9 cellular contexts compared by ENCODE assay signal in genomic region chr16:81266680-81267095, GRCh38. TPM values are rescaled to one million over a fixed set of nuclear protein-coding genes. Genes with fewer than 3 reads are reported as not detected.
DNase-seq lines count a peak whose midpoint lies in the region; ATAC-seq, FAIRE-seq and TF ChIP-seq lines count a peak whose summit lies in the region.
"Had no signal": no experiment of that assay in that cellular context is flagged by ENCODE, and none has a peak within 500 bp of the region (broad histone marks: within the 10 kb centered on the region; RNA-seq: fewer than 3 reads in every experiment).

No MANE protein-coding gene starts in this region.

- H3K79me2 ChIP-seq in DND-41 (ENCODE audit: insufficient read depth, low read length) (no peaks in the 10 kb centered on the region), HepG2 (ENCODE audit: insufficient read depth, low read length) (no peaks in the 10 kb centered on the region)

- H2AFZ ChIP-seq in DND-41 (ENCODE audit: low read depth, low read length) (no peak overlapping the region), HepG2 (ENCODE audit: low read length) (no peak overlapping the region)

- TF ChIP-seq EP300 in HepG2 (IDR thresholded peaks at IDR 0.05; ENCODE audit: low read depth in 2 of 2, low read length in 2 of 2) (no peak), HepG2 (CRISPR knock-in tag; IDR thresholded peaks at IDR 0.05; ENCODE audit: borderline replicate concordance) (no peak)

- H3K27ac Mint-ChIP-seq in T-helper 2 cell treated with Interferon-gamma antibody and Interleukin-4, amounts not matched to agents 5 μg/mL and 100 μg/mL, for 36 hours, result no peak overlapping the region

- H3K4me1 Mint-ChIP-seq in T-helper 2 cell treated with Interferon-gamma antibody and Interleukin-4, amounts not matched to agents 5 μg/mL and 100 μg/mL, for 36 hours (ENCODE audit: low read depth), result peaks cover 4% of the 10 kb centered on the region

- H3K36me3 ChIP-seq in DND-41 (ENCODE audit: insufficient read depth, low read length), result no peaks in the 10 kb centered on the region
- H3K36me3 ChIP-seq in HepG2 (replicated peaks in 1 of 2; ENCODE audit: control insufficient read depth in 1 of 2, insufficient read depth in 2 of 2, low read length in 2 of 2), result no peaks in the 10 kb centered on the region

- in situ Hi-C loops in HepG2 (cut with HindIII; ENCODE audit: extremely low pct_ligation_motif_present, low pct_unique_long_range_greater_than_20kb), result no loop called here

- H3K4me2 ChIP-seq in DND-41 (ENCODE audit: insufficient read depth, low read length), result no peak overlapping the region
- no peak overlapping the region for H3K4me2 ChIP-seq in HepG2 (ENCODE audit: low read depth, low read length)

- H3K4me1 ChIP-seq in DND-41 (ENCODE audit: insufficient read depth, low read length) (no peaks in the 10 kb centered on the region; the same call in 1 of the 2 replicates), HepG2 (ENCODE audit: insufficient read depth, low read length) (no peaks in the 10 kb centered on the region)

- H3K9ac ChIP-seq in DND-41 (ENCODE audit: low read depth, low read length) (no peak overlapping the region), HepG2 (ENCODE audit: insufficient read depth, low read depth, low read length) (no peak overlapping the region)

- H3K9me3 Mint-ChIP-seq in T-helper 2 cell treated with Interferon-gamma antibody and Interleukin-4, amounts not matched to agents 5 μg/mL and 100 μg/mL, for 36 hours, result no peaks in the 10 kb centered on the region

- H3K9me3 ChIP-seq in DND-41 (ENCODE audit: insufficient read depth, low read length, severe bottlenecking), result no peaks in the 10 kb centered on the region
- no peaks in the 10 kb centered on the region for H3K9me3 ChIP-seq in HepG2 (ENCODE audit: low read length)

- 6% methylated on average over 7 of the region's 7 CpGs for WGBS in HepG2 (ENCODE audit: low lambda C conversion rate)

- H4K20me1 ChIP-seq in DND-41 (ENCODE audit: insufficient read depth, low read length), result no peaks in the 10 kb centered on the region
- H4K20me1 ChIP-seq in HepG2 (ENCODE audit: insufficient read depth, low read length), result no peaks in the 10 kb centered on the region

- POLR2A ChIA-PET in HepG2 (lab: Yijun Ruan, JAX), result no interaction called here

- CTCF ChIA-PET in HepG2 (lab: Yijun Ruan, JAX; ENCODE audit: low intra/inter-chr PET ratio, low total read pairs), result no interaction called here

- DNase-seq in DND-41, result peak; percentile 36
- peak; percentile 48 for DNase-seq in T-helper 2 cell treated with Interferon-gamma antibody and Interleukin-4, amounts not matched to agents 5 μg/mL and 100 μg/mL, for 36 hours (ENCODE audit: low spot score)
- no peak for DNase-seq in HepG2 (ENCODE audit: low spot score)
- DNase-seq in stimulated activated naive CD4-positive, alpha-beta T cell (lab: John Stamatoyannopoulos, UW), result no peak
- DNase-seq: SIG-M5 had no signal

- H3K27me3 Mint-ChIP-seq in T-helper 2 cell treated with Interferon-gamma antibody and Interleukin-4, amounts not matched to agents 5 μg/mL and 100 μg/mL, for 36 hours (ENCODE audit: low read depth), result no peaks in the 10 kb centered on the region

- TF ChIP-seq POLR2A in HepG2 (IDR thresholded peaks at IDR 0.05; ENCODE audit: insufficient read depth in 1 of 2, low read depth in 2 of 2, low read length in 2 of 2), result no peak

- no peaks in the 10 kb centered on the region for H3K36me3 Mint-ChIP-seq in T-helper 2 cell treated with Interferon-gamma antibody and Interleukin-4, amounts not matched to agents 5 μg/mL and 100 μg/mL, for 36 hours (ENCODE audit: low read depth)

- TF ChIP-seq CTCF in DND-41 (IDR thresholded peaks at IDR 0.05; ENCODE audit: borderline replicate concordance, extremely low read depth, low read length, poor library complexity, severe bottlenecking), result no peak
- no peak for TF ChIP-seq CTCF in HepG2 (CRISPR knock-in tag; IDR thresholded peaks at IDR 0.05)

- ATAC-seq in DND-41 (ENCODE audit: insufficient read depth, low read depth) (peak; percentile 78), HG03457 (IDR thresholded peaks at IDR 0.05; ENCODE audit: unreplicated experiment) (peak; percentile 46), HepG2 (peak; percentile 31; the same call in 1 of the 3 replicates), GM19035 (IDR thresholded peaks at IDR 0.05; ENCODE audit: unreplicated experiment) (no peak), HG03442 (IDR thresholded peaks at IDR 0.05; ENCODE audit: unreplicated experiment) (no peak), HG03439 (IDR thresholded peaks at IDR 0.05; ENCODE audit: unreplicated experiment) (no peak)

- no peak overlapping the region for H3K27ac ChIP-seq in DND-41 (ENCODE audit: low read length)
- no peak overlapping the region for H3K27ac ChIP-seq in HepG2 (ENCODE audit: extremely low read length, insufficient read depth, low read length)

- intact Hi-C loops in HepG2 (cut with micrococcal nuclease; ENCODE audit: unreplicated experiment), result no loop called here

- H3K4me3 ChIP-seq in DND-41 (ENCODE audit: low read depth in 1 of 2, low read length in 2 of 2) (no peak overlapping the region), HepG2 (replicated peaks in 1 of 3; ENCODE audit: insufficient read depth in 1 of 3, low read depth in 2 of 3, low read length in 3 of 3) (no peak overlapping the region)

- H3K4me3 Mint-ChIP-seq in T-helper 2 cell treated with Interferon-gamma antibody and Interleukin-4, amounts not matched to agents 5 μg/mL and 100 μg/mL, for 36 hours, result peak overlapping the region; percentile 24

- H3K27me3 ChIP-seq in DND-41 (ENCODE audit: insufficient read depth, low read length, poor library complexity), result no peaks in the 10 kb centered on the region
- H3K27me3 ChIP-seq in HepG2 (ENCODE audit: control insufficient read depth in 1 of 2, insufficient read depth in 2 of 2, low read length in 2 of 2), result peaks cover 0 to 7% of the 10 kb centered on the region in 2 experiments; a peak in 1 of 5 replicates

- no peak for TF ChIP-seq RAD21 in HepG2 (CRISPR knock-in tag; IDR thresholded peaks at IDR 0.05)

- no peak for FAIRE-seq in HepG2 (lab: Jason Lieb, UNC)

- BruUV-seq in HepG2 (replicated peaks; lab: Mats Ljungman, UMichigan), result no TSS peak

TF ChIP-seq in HepG2, 621 proteins besides CTCF, POLR2A, EP300 and RAD21 (continues in another document):
- no peak for TF ChIP-seq JUNB (CRISPR knock-in tag; IDR thresholded peaks at IDR 0.05; ENCODE audit: borderline replicate concordance)
- no peak for TF ChIP-seq ZNF333 (CRISPR knock-in tag; IDR thresholded peaks at IDR 0.05; ENCODE audit: borderline replicate concordance)

RNA-seq across cellular contexts. Expression of gene BCO1, which starts 28.2 kb away (rescaled TPM):
- total RNA-seq in HepG2 (2016; rRNA removed; fragmentation: Illumina TruSeq; extraction: Trizol), result 0.11 TPM in 1 of 2 replicates, not detected in the other
- total RNA-seq in HepG2 (2016; cell fraction: cytosol; rRNA removed; fragmentation: Illumina TruSeq; extraction: Trizol; ENCODE audit: low read depth), result not detected in 2 replicates
- 0.09 and 0.21 TPM in 2 replicates for total RNA-seq in HepG2 (2016; cell fraction: insoluble cytoplasmic fraction; rRNA removed; fragmentation: Illumina TruSeq; extraction: Trizol)
- total RNA-seq in HepG2 (2016; cell fraction: membrane; rRNA removed; fragmentation: Illumina TruSeq; extraction: Trizol), result not detected in 2 replicates
- total RNA-seq in HepG2 (2016; cell fraction: nucleus; rRNA removed; fragmentation: Illumina TruSeq; extraction: Trizol), result not detected in 2 replicates
- not detected in 2 replicates for polyA plus RNA-seq in HepG2 (2011; rRNA removed)
- polyA plus RNA-seq in HepG2 (2011; cell fraction: cytosol; rRNA removed), result 0.08 TPM in 1 of 2 replicates, not detected in the other
- polyA plus RNA-seq in HepG2 (2011; cell fraction: nucleus; rRNA removed), result not detected in 2 replicates
- polyA plus RNA-seq in HepG2 (2012), result 0.17 TPM in 1 of 2 replicates, not detected in the other
- polyA plus RNA-seq in HepG2 (2016; cell fraction: cytosol; fragmentation: Illumina TruSeq; extraction: Trizol; ENCODE audit: low read depth), result 0.07 and 0.12 TPM in 2 replicates
- 0.20 TPM in 1 of 2 replicates, not detected in the other for polyA plus RNA-seq in HepG2 (2016; cell fraction: insoluble cytoplasmic fraction; fragmentation: Illumina TruSeq; extraction: Trizol; ENCODE audit: low read depth)
- polyA plus RNA-seq in HepG2 (2016; cell fraction: membrane; fragmentation: Illumina TruSeq; extraction: Trizol; ENCODE audit: low read depth), result 0.17 TPM in 1 of 2 replicates, not detected in the other
- not detected in 2 replicates for polyA plus RNA-seq in HepG2 (2016; cell fraction: nucleus; fragmentation: Illumina TruSeq; extraction: Trizol; ENCODE audit: insufficient read depth, low read depth)
- polyA minus RNA-seq in HepG2 (2011; rRNA and poly(A)+ RNA removed; ENCODE audit: low replicate concordance), result not detected in 2 replicates
- not detected in 2 replicates for polyA minus RNA-seq in HepG2 (2011; cell fraction: cytosol; rRNA and poly(A)+ RNA removed)
- not detected in 2 replicates for polyA minus RNA-seq in HepG2 (2011; cell fraction: nucleus; rRNA and poly(A)+ RNA removed)

RNA-seq across cellular contexts. Expression of gene GAN, which starts 48.1 kb away (rescaled TPM):
- 11.0 and 16.3 TPM in 2 replicates for total RNA-seq in HepG2 (2016; rRNA removed; fragmentation: Illumina TruSeq; extraction: Trizol)
- total RNA-seq in HepG2 (2016; cell fraction: cytosol; rRNA removed; fragmentation: Illumina TruSeq; extraction: Trizol; ENCODE audit: low read depth), result 7.3 and 9.7 TPM in 2 replicates
- total RNA-seq in HepG2 (2016; cell fraction: insoluble cytoplasmic fraction; rRNA removed; fragmentation: Illumina TruSeq; extraction: Trizol), result 9.7 and 16.1 TPM in 2 replicates
- 7.4 and 9.8 TPM in 2 replicates for total RNA-seq in HepG2 (2016; cell fraction: membrane; rRNA removed; fragmentation: Illumina TruSeq; extraction: Trizol)
- total RNA-seq in HepG2 (2016; cell fraction: nucleus; rRNA removed; fragmentation: Illumina TruSeq; extraction: Trizol), result 12.2 and 12.6 TPM in 2 replicates
- polyA plus RNA-seq in HepG2 (2011; rRNA removed), result 2.9 and 4.3 TPM in 2 replicates
- polyA plus RNA-seq in HepG2 (2011; cell fraction: cytosol; rRNA removed), result 1.5 and 2.5 TPM in 2 replicates
- polyA plus RNA-seq in HepG2 (2011; cell fraction: nucleus; rRNA removed), result 3.2 and 3.8 TPM in 2 replicates
- 1.7 and 2.1 TPM in 2 replicates for polyA plus RNA-seq in HepG2 (2012)
- 0.36 TPM in 2 replicates for polyA plus RNA-seq in HepG2 (2016; cell fraction: cytosol; fragmentation: Illumina TruSeq; extraction: Trizol; ENCODE audit: low read depth)
- 4.0 and 4.5 TPM in 2 replicates for polyA plus RNA-seq in HepG2 (2016; cell fraction: insoluble cytoplasmic fraction; fragmentation: Illumina TruSeq; extraction: Trizol; ENCODE audit: low read depth)
- 0.64 and 0.81 TPM in 2 replicates for polyA plus RNA-seq in HepG2 (2016; cell fraction: membrane; fragmentation: Illumina TruSeq; extraction: Trizol; ENCODE audit: low read depth)
- 4.2 and 4.3 TPM in 2 replicates for polyA plus RNA-seq in HepG2 (2016; cell fraction: nucleus; fragmentation: Illumina TruSeq; extraction: Trizol; ENCODE audit: insufficient read depth, low read depth)
- polyA minus RNA-seq in HepG2 (2011; rRNA and poly(A)+ RNA removed; ENCODE audit: low replicate concordance), result 11.7 and 21.3 TPM in 2 replicates
- 9.4 and 14.7 TPM in 2 replicates for polyA minus RNA-seq in HepG2 (2011; cell fraction: cytosol; rRNA and poly(A)+ RNA removed)
- polyA minus RNA-seq in HepG2 (2011; cell fraction: nucleus; rRNA and poly(A)+ RNA removed), result 18.4 and 20.1 TPM in 2 replicates

Comparison
In these comparisons a context has a peak if more than half of its experiments do, and no peak if none do; other contexts are left out.
1. ATAC-seq: peak in DND-41 (single experiment), HG03457 (single experiment) and HepG2 (single experiment); none in GM19035 (single experiment), HG03442 (single experiment) and HG03439 (single experiment).
2. DNase-seq: peak in DND-41 (single experiment) and T-helper 2 cell treated with Interferon-gamma antibody and Interleukin-4, amounts not matched to agents 5 μg/mL and 100 μg/mL, for 36 hours (single experiment); none in HepG2 (single experiment) and stimulated activated naive CD4-positive, alpha-beta T cell (0 of 6).